In genomic region chr12:6367065-6367968, GRCh38 we compare ENCODE assay signal across 8 cellular contexts. TPM values are rescaled to one million over a fixed set of nuclear protein-coding genes. Genes with fewer than 3 reads are reported as not detected.
DNase-seq lines count a peak whose midpoint lies in the region; ATAC-seq, FAIRE-seq and TF ChIP-seq lines count a peak whose summit lies in the region.

No MANE protein-coding gene starts in this region.

- H3K27me3 Mint-ChIP-seq in activated naive CD4-positive, alpha-beta T cell treated with anti-CD3 and anti-CD28 coated beads, Interleukin-2, amount 10 ng/mL, durations not matched to agents 7 days and 5 days: peaks cover 13% of the 10 kb centered on the region
- H3K27me3 Mint-ChIP-seq in memory B cell: peaks cover 13% of the 10 kb centered on the region

- H3K36me3 Mint-ChIP-seq in activated naive CD4-positive, alpha-beta T cell treated with anti-CD3 and anti-CD28 coated beads, Interleukin-2, amount 10 ng/mL, durations not matched to agents 7 days and 5 days: no peaks in the 10 kb centered on the region
- no peaks in the 10 kb centered on the region for H3K36me3 Mint-ChIP-seq in memory B cell

- CTCF ChIA-PET in activated naive CD4-positive, alpha-beta T cell treated with anti-CD3 and anti-CD28 coated beads, Interleukin-2, amount 10 ng/mL, durations not matched to agents 7 days and 5 days (lab: Charles Lee): interaction anchor here (0.6 to 7.0 kb wide), 14 partner anchors 10 to 139 kb away, joined by 3 to 91 read pairs (median 4); no protein-coding TSS in a partner anchor

- peaks cover 58% of the 10 kb centered on the region for H3K4me1 Mint-ChIP-seq in activated naive CD4-positive, alpha-beta T cell treated with anti-CD3 and anti-CD28 coated beads, Interleukin-2, amount 10 ng/mL, durations not matched to agents 7 days and 5 days
- peaks cover 5% of the 10 kb centered on the region for H3K4me1 Mint-ChIP-seq in memory B cell

- DNase-seq in D721Med (ENCODE audit: insufficient read length, low spot score): no peak
- DNase-seq in GM19239 (ENCODE audit: insufficient read length, low spot score): peak; percentile 80
- peak; percentile 69 for DNase-seq in NCI-H69 (lab: John Stamatoyannopoulos, UW)
- peak; percentile 56 for DNase-seq in activated naive CD4-positive, alpha-beta T cell treated with anti-CD3 and anti-CD28 coated beads, Interleukin-2, amount 10 ng/mL, durations not matched to agents 7 days and 5 days
- no peak for DNase-seq in memory B cell (ENCODE audit: low spot score in 2 of 2)
- no peak for DNase-seq in left lobe of liver (ENCODE audit: low spot score)
- DNase-seq in NCI-H1105 treated with DMSO at 0.1 percent for 48 hours (lab: John Stamatoyannopoulos, UW): no peak
- no peak for DNase-seq in frontal cortex (ENCODE audit: low spot score in 2 of 2)

- peak; percentile 20 for TF ChIP-seq CTCF in D721Med (IDR thresholded peaks at IDR 0.05; ENCODE audit: insufficient read depth, missing control alignments)

- H3K27ac Mint-ChIP-seq in activated naive CD4-positive, alpha-beta T cell treated with anti-CD3 and anti-CD28 coated beads, Interleukin-2, amount 10 ng/mL, durations not matched to agents 7 days and 5 days: peak overlapping the region; percentile 58
- H3K27ac Mint-ChIP-seq in memory B cell: no peak overlapping the region

- H3K4me3 Mint-ChIP-seq in activated naive CD4-positive, alpha-beta T cell treated with anti-CD3 and anti-CD28 coated beads, Interleukin-2, amount 10 ng/mL, durations not matched to agents 7 days and 5 days: no peak overlapping the region
- H3K4me3 Mint-ChIP-seq in memory B cell: no peak overlapping the region

- no peak for FAIRE-seq in D721Med (lab: Jason Lieb, UNC)
- FAIRE-seq in GM19239 (lab: Jason Lieb, UNC): peak; percentile 91
- FAIRE-seq in frontal cortex (lab: Jason Lieb, UNC): no peak

- ATAC-seq in memory B cell (ENCODE audit: low read depth) (peak; percentile 77), left lobe of liver (no peak)

- H3K9me3 Mint-ChIP-seq in activated naive CD4-positive, alpha-beta T cell treated with anti-CD3 and anti-CD28 coated beads, Interleukin-2, amount 10 ng/mL, durations not matched to agents 7 days and 5 days: no peaks in the 10 kb centered on the region
- H3K9me3 Mint-ChIP-seq in memory B cell: peaks cover 4% of the 10 kb centered on the region

RNA-seq across cellular contexts. Expression of gene SCNN1A, which starts 8.0 kb away (rescaled TPM):
- total RNA-seq in left lobe of liver: 6.8 TPM
- not detected for total RNA-seq in frontal cortex

RNA-seq across cellular contexts. Expression of gene LTBR, which starts 16.6 kb away (rescaled TPM):
- 106 TPM for total RNA-seq in left lobe of liver
- total RNA-seq in frontal cortex: 2.4 TPM

RNA-seq across cellular contexts. Expression of gene TNFRSF1A, which starts 25.4 kb away (rescaled TPM):
- 76.0 TPM for total RNA-seq in left lobe of liver
- 4.5 TPM for total RNA-seq in frontal cortex

RNA-seq across cellular contexts. Expression of gene PLEKHG6, which starts 56.8 kb away (rescaled TPM):
- 5.0 TPM for total RNA-seq in left lobe of liver
- total RNA-seq in frontal cortex: under 0.01 TPM

Comparison
In these comparisons a context has a peak if more than half of its experiments do, and no peak if none do; other contexts are left out.
1. DNase-seq: peak in GM19239 (single experiment), NCI-H69 (single experiment) and activated naive CD4-positive, alpha-beta T cell treated with anti-CD3 and anti-CD28 coated beads, Interleukin-2, amount 10 ng/mL, durations not matched to agents 7 days and 5 days (single experiment); none in D721Med (single experiment), memory B cell (0 of 2), left lobe of liver (single experiment), NCI-H1105 treated with DMSO at 0.1 percent for 48 hours (single experiment) and frontal cortex (0 of 2).
2. RNA of gene LTBR, which starts 16.6 kb away (total RNA-seq): 106 TPM in left lobe of liver (single experiment); 2.4 TPM in frontal cortex (single experiment); every median in the first group is over 10 times any median in the second.
3. RNA of gene TNFRSF1A, which starts 25.4 kb away (total RNA-seq): 76.0 TPM in left lobe of liver (single experiment); 4.5 TPM in frontal cortex (single experiment); every median in the first group is over 10 times any median in the second.